ENCODE assay signal across 6 cellular contexts in the genomic region with DNA sequence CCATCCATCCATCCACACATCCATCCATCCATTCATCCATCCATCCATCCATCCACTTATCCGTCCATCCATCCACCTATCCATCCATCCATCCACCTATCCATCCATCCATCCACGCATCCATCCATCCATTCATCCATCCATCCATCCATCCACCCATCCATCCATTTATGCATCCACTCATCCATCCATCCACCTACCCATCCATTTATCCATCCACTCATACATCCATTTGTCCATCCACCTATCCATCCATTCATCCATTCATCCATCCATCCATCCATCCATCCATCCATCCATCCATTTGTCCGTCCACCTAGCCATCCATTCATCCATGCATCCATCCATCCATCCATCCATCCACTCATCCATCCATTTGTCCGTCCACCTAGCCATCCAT.
DNase-seq lines count a peak whose midpoint lies in the region; ATAC-seq, FAIRE-seq and TF ChIP-seq lines count a peak whose summit lies in the region.
"Not testable (repeated sequence)": the region's sequence is repeated elsewhere in the genome, so short reads cannot be mapped to it uniquely, and the experiment has no call there.

No MANE protein-coding gene starts in this region.

- CTCF ChIA-PET in K562 (lab: Yijun Ruan, JAX; ENCODE audit: low intra/inter-chr PET ratio): not testable (repeated sequence)

- not testable (repeated sequence) for TF ChIP-seq RAD21 in K562 (CRISPR knock-in tag; conservative IDR thresholded peaks at IDR 0.05 in 1 of 2, IDR thresholded peaks at IDR 0.05 in 1 of 2)

- H3K27me3 ChIP-seq in K562 (ENCODE audit: control insufficient read depth in 2 of 2, insufficient read depth in 2 of 2, low read length in 2 of 2): peaks cover 25 to 45% of the 10 kb centered on the region in 2 experiments
- H3K27me3 ChIP-seq in neural progenitor cell: not testable (repeated sequence)

- H3F3A ChIP-seq in neural progenitor cell (ENCODE audit: low read depth): not testable (repeated sequence)

- not testable (repeated sequence) for H3K27ac ChIP-seq in K562 (ENCODE audit: extremely low read depth, low read depth, low read length); neural progenitor cell

- not testable (repeated sequence) for H3K79me2 ChIP-seq in K562 (ENCODE audit: control insufficient read depth, insufficient read depth, low read length); neural progenitor cell (ENCODE audit: low read depth)

- not testable (repeated sequence) for H3K4me1 ChIP-seq in K562 (replicated peaks in 1 of 2; ENCODE audit: control insufficient read depth in 2 of 2, insufficient read depth in 2 of 2, low read length in 2 of 2); neural progenitor cell

- not testable (repeated sequence) for H2AFZ ChIP-seq in K562 (ENCODE audit: low read depth, low read length); neural progenitor cell (replicated peaks)

- ATAC-seq in K562: not testable (repeated sequence)

- BruUV-seq in K562 (replicated peaks; lab: Mats Ljungman, UMichigan): not testable (repeated sequence)

- intact Hi-C loops in CD14-positive monocyte (cut with micrococcal nuclease); K562 (cut with micrococcal nuclease); dendritic cell treated with granulocyte-macrophage colony-stimulating factor and Interleukin-4, amounts not matched to agents 40 ng/mL and 50 ng/mL, for 4 days (cut with micrococcal nuclease): not testable (repeated sequence)

- not testable (repeated sequence) for H3K36me3 ChIP-seq in K562 (ENCODE audit: control insufficient read depth, insufficient read depth, low read length); neural progenitor cell

- not testable (repeated sequence) for DNase-seq in CD14-positive monocyte (ENCODE audit: low spot score); HTR-8/SVneo (ENCODE audit: insufficient read length, low spot score); K562 (ENCODE audit: extremely low read depth in 1 of 4, low spot score in 3 of 4); neural progenitor cell (ENCODE audit: low spot score)

- H3K9me1 ChIP-seq in K562 (ENCODE audit: control insufficient read depth, insufficient read depth, low read length): not testable (repeated sequence)

- H3K4me2 ChIP-seq in K562 (ENCODE audit: insufficient read depth, low read length); neural progenitor cell: not testable (repeated sequence)

- H3K9me3 ChIP-seq in K562 (replicated peaks; ENCODE audit: control insufficient read depth, insufficient read depth, low read depth, low read length); neural progenitor cell (ENCODE audit: low read depth): not testable (repeated sequence)

- not testable (repeated sequence) for H3K9ac ChIP-seq in K562 (ENCODE audit: insufficient read depth in 1 of 2, low read depth in 2 of 2, low read length in 2 of 2); neural progenitor cell

- TF ChIP-seq POLR2A in K562 (conservative IDR thresholded peaks at IDR 0.05): not testable (repeated sequence)

- in situ Hi-C loops in K562 (cut with MboI): not testable (repeated sequence)

- POLR2A ChIA-PET in K562 (lab: Yijun Ruan, JAX): not testable (repeated sequence)

- FAIRE-seq in HTR-8/SVneo (lab: Jason Lieb, UNC): peak; percentile 87
- FAIRE-seq in K562 (lab: Jason Lieb, UNC): not testable (repeated sequence)

- not testable (repeated sequence) for TF ChIP-seq EP300 in K562 (IDR thresholded peaks at IDR 0.05; ENCODE audit: low read length)

- H3K4me3 Mint-ChIP-seq in CD14-positive monocyte; activated naive CD4-positive, alpha-beta T cell treated with anti-CD3 and anti-CD28 coated beads, Interleukin-2, amount 50 U/mL, for 24 hours; dendritic cell treated with granulocyte-macrophage colony-stimulating factor and Interleukin-4, amounts not matched to agents 40 ng/mL and 50 ng/mL, for 4 days: not testable (repeated sequence)
- H3K4me3 Mint-ChIP-seq in neural progenitor cell: peak overlapping the region; percentile 30

- 2% methylated on average over 4 of the region's 4 CpGs for WGBS in K562 (ENCODE audit: insufficient coverage, low coverage, missing lambda C conversion rate)

- peak overlapping the region in 5 of 7 donors; percentile 2 to 71 (median 47) for H3K27ac Mint-ChIP-seq in CD14-positive monocyte
- H3K27ac Mint-ChIP-seq in activated naive CD4-positive, alpha-beta T cell treated with anti-CD3 and anti-CD28 coated beads, Interleukin-2, amount 50 U/mL, for 24 hours: peak overlapping the region; percentile 1
- peak overlapping the region; percentile 33 for H3K27ac Mint-ChIP-seq in dendritic cell treated with granulocyte-macrophage colony-stimulating factor and Interleukin-4, amounts not matched to agents 40 ng/mL and 50 ng/mL, for 4 days
- H3K27ac Mint-ChIP-seq in neural progenitor cell: not testable (repeated sequence)

- not testable (repeated sequence) for H3K9me3 Mint-ChIP-seq in CD14-positive monocyte; activated naive CD4-positive, alpha-beta T cell treated with anti-CD3 and anti-CD28 coated beads, Interleukin-2, amount 50 U/mL, for 24 hours; dendritic cell treated with granulocyte-macrophage colony-stimulating factor and Interleukin-4, amounts not matched to agents 40 ng/mL and 50 ng/mL, for 4 days; neural progenitor cell

- not testable (repeated sequence) for H4K20me1 ChIP-seq in K562 (replicated peaks; ENCODE audit: control insufficient read depth, insufficient read depth, low read length); neural progenitor cell (ENCODE audit: low read depth)

- not testable (repeated sequence) for TF ChIP-seq CTCF in CD14-positive monocyte (IDR thresholded peaks at IDR 0.05); K562 (IDR thresholded peaks at IDR 0.05 in 2 of 3, conservative IDR thresholded peaks at IDR 0.05 in 1 of 3; ENCODE audit: insufficient read depth in 2 of 3, low read depth in 1 of 3, low read length in 3 of 3); neural progenitor cell (IDR thresholded peaks at IDR 0.05)

- H3K27me3 Mint-ChIP-seq in CD14-positive monocyte (ENCODE audit: low read depth in 3 of 3) (peaks cover 6 to 18% (median 14%) of the 10 kb centered on the region in 3 donors), neural progenitor cell (ENCODE audit: insufficient read depth, low read depth) (peaks cover 13% of the 10 kb centered on the region)
- H3K27me3 Mint-ChIP-seq in activated naive CD4-positive, alpha-beta T cell treated with anti-CD3 and anti-CD28 coated beads, Interleukin-2, amount 50 U/mL, for 24 hours: not testable (repeated sequence)
- peaks cover 12% of the 10 kb centered on the region for H3K27me3 Mint-ChIP-seq in dendritic cell treated with granulocyte-macrophage colony-stimulating factor and Interleukin-4, amounts not matched to agents 40 ng/mL and 50 ng/mL, for 4 days

- not testable (repeated sequence) for H3K4me3 ChIP-seq in K562, neural progenitor cell

- not testable (repeated sequence) for H3K36me3 Mint-ChIP-seq in CD14-positive monocyte; activated naive CD4-positive, alpha-beta T cell treated with anti-CD3 and anti-CD28 coated beads, Interleukin-2, amount 50 U/mL, for 24 hours; dendritic cell treated with granulocyte-macrophage colony-stimulating factor and Interleukin-4, amounts not matched to agents 40 ng/mL and 50 ng/mL, for 4 days (ENCODE audit: low read depth); neural progenitor cell

- peaks cover 29% of the 10 kb centered on the region for H3K4me1 Mint-ChIP-seq in CD14-positive monocyte
- not testable (repeated sequence) for H3K4me1 Mint-ChIP-seq in activated naive CD4-positive, alpha-beta T cell treated with anti-CD3 and anti-CD28 coated beads, Interleukin-2, amount 50 U/mL, for 24 hours; neural progenitor cell
- H3K4me1 Mint-ChIP-seq in dendritic cell treated with granulocyte-macrophage colony-stimulating factor and Interleukin-4, amounts not matched to agents 40 ng/mL and 50 ng/mL, for 4 days (ENCODE audit: low read depth): peaks cover 37% of the 10 kb centered on the region

TF ChIP-seq in K562, 482 proteins besides CTCF, POLR2A, EP300 and RAD21:
- 0 out of 2 replicates have a peak, but pooled peaks have one; percentile 11 for TF ChIP-seq TSC22D4 (tag; IDR thresholded peaks at IDR 0.05)
